In the genomic region with DNA sequence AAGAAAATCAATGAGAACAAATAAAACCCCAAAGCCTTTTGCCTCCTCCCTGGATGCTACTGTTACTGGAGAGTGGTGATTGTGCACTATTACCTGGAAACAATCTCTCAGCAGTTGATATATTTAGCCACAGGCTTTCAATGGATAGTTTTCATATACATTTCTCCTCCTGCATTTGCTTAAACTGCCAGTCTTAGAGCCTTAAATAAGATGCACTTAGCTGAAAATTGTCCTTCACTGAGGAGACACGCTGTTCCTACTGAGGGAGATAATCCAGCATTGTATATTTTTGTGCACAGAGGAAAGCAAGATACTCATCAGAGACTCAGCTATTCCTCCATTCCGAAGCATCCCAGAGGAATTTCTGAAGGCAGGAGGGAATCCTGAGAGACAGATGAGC, we compare ENCODE assay signal across 8 cellular contexts.
"Had no signal": no experiment of that assay in that cellular context is flagged by ENCODE, and none has a peak within 500 bp of the region (broad histone marks: within the 10 kb centered on the region; RNA-seq: fewer than 3 reads in every experiment).

No MANE protein-coding gene starts in this region.

- H3K9me3 ChIP-seq: HAP-1 had no signal

- H3K4me2 ChIP-seq: GM23338 had no signal

- H3K4me3 ChIP-seq: GM23248, GM23338, HAP-1 had no signal

- DNase-seq: GM23248, GOT3, H7, H9, HCEC 1CT, HFFc6 had no signal

- H3K36me3 ChIP-seq: HAP-1 had no signal

- H3K27ac ChIP-seq: GM23248 had no signal

- H2AFZ ChIP-seq: GM23248, GM23338 had no signal

- H3K9ac ChIP-seq: GM23248 had no signal
